In genomic region chr1:155220566-155220965, GRCh38 we compare ENCODE assay signal across 20 cellular contexts. TPM values are rescaled to one million over a fixed set of nuclear protein-coding genes. Genes with fewer than 3 reads are reported as not detected.
A peak's percentile ranks its signal among the peaks of the same experiment; 100 is the strongest.
DNase-seq lines count a peak whose midpoint lies in the region; TF ChIP-seq lines count a peak whose summit lies in the region.
"Had no signal": no experiment of that assay in that cellular context is flagged by ENCODE, and none has a peak within 500 bp of the region (broad histone marks: within the 10 kb centered on the region; RNA-seq: fewer than 3 reads in every experiment).

No MANE protein-coding gene starts in this region.

- CTCF ChIA-PET in RWPE1 (lab: Yijun Ruan, JAX) = no interaction called here

- peaks cover 2% of the 10 kb centered on the region for H3K36me3 Mint-ChIP-seq in T-helper 1 cell treated with Interleukin-12 subunit alpha and Interleukin-12 subunit beta and Interleukin-4 antibody, amounts not matched to agents 30 μg/mL and 1 μg/mL, for 36 hours (ENCODE audit: low read depth)
- H3K36me3 Mint-ChIP-seq in nephron progenitor cell (ENCODE audit: low read depth) = peaks cover 9% of the 10 kb centered on the region

- no peak overlapping the region for H3K4ac ChIP-seq in mesendoderm (ENCODE audit: low read depth, low read length)

- H3K9me3 Mint-ChIP-seq in T-helper 1 cell treated with Interleukin-12 subunit alpha and Interleukin-12 subunit beta and Interleukin-4 antibody, amounts not matched to agents 30 μg/mL and 1 μg/mL, for 36 hours = no peaks in the 10 kb centered on the region
- H3K9me3 Mint-ChIP-seq in nephron progenitor cell = no peaks in the 10 kb centered on the region
- H3K9me3 Mint-ChIP-seq: stimulated activated naive B cell treated with anti-CD40 and anti-IgM and Interleukin-4, amounts not matched to agents 10 μg/mL and 1 μg/mL and 100 μg/mL, for 72 hours had no signal

- POLR2A ChIA-PET in RWPE1 (lab: Yijun Ruan, JAX; ENCODE audit: low non-redundant PET) = no interaction called here

- no peaks in the 10 kb centered on the region for H3K79me2 ChIP-seq in mesendoderm (ENCODE audit: control insufficient read depth, insufficient read depth, low read length)

- no peaks in the 10 kb centered on the region for H3K27me3 Mint-ChIP-seq in T-helper 1 cell treated with Interleukin-12 subunit alpha and Interleukin-12 subunit beta and Interleukin-4 antibody, amounts not matched to agents 30 μg/mL and 1 μg/mL, for 36 hours (ENCODE audit: low read depth)
- no peaks in the 10 kb centered on the region for H3K27me3 Mint-ChIP-seq in nephron progenitor cell (ENCODE audit: low read depth, poor library complexity)
- H3K27me3 Mint-ChIP-seq: activated CD4-positive, alpha-beta T cell treated with anti-CD3 and anti-CD28 coated beads for 36 hours; B cell; stimulated activated naive B cell treated with anti-CD40 and anti-IgM and Interleukin-4, amounts not matched to agents 10 μg/mL and 1 μg/mL and 100 μg/mL, for 72 hours had no signal

- H2BK5ac ChIP-seq in mesendoderm (ENCODE audit: low read length) = no peak overlapping the region

- H3K9ac ChIP-seq in mesendoderm (ENCODE audit: low read length) = no peak overlapping the region

- no peak overlapping the region for H3K18ac ChIP-seq in mesendoderm (ENCODE audit: low read length)

- WGBS in mesendoderm (ENCODE audit: extremely low coverage, insufficient coverage, low lambda C conversion rate) = no CpG with 5 or more reads among the region's 8 CpGs

- no peak overlapping the region for H2AK5ac ChIP-seq in mesendoderm (ENCODE audit: low read length)

- H4K8ac ChIP-seq in mesendoderm (ENCODE audit: low read depth, low read length) = no peak overlapping the region

- peaks cover 26% of the 10 kb centered on the region for H3K4me1 Mint-ChIP-seq in T-helper 1 cell treated with Interleukin-12 subunit alpha and Interleukin-12 subunit beta and Interleukin-4 antibody, amounts not matched to agents 30 μg/mL and 1 μg/mL, for 36 hours (ENCODE audit: low read depth)
- peaks cover 44% of the 10 kb centered on the region for H3K4me1 Mint-ChIP-seq in nephron progenitor cell

- no peak overlapping the region for H3K4me3 Mint-ChIP-seq in T-helper 1 cell treated with Interleukin-12 subunit alpha and Interleukin-12 subunit beta and Interleukin-4 antibody, amounts not matched to agents 30 μg/mL and 1 μg/mL, for 36 hours
- H3K4me3 Mint-ChIP-seq in nephron progenitor cell = no peak overlapping the region
- H3K4me3 Mint-ChIP-seq: activated CD4-positive, alpha-beta T cell treated with anti-CD3 and anti-CD28 coated beads for 36 hours; B cell; stimulated activated naive B cell treated with anti-CD40 and anti-IgM and Interleukin-4, amounts not matched to agents 10 μg/mL and 1 μg/mL and 100 μg/mL, for 72 hours had no signal

- H3K27ac ChIP-seq in RWPE1 (peak overlapping the region; percentile 51), epithelial cell of prostate (peak overlapping the region; percentile 85), mesendoderm (ENCODE audit: low read depth, low read length) (no peak overlapping the region)
- H3K27ac ChIP-seq: thoracic aorta had no signal

- H3K36me3 ChIP-seq in mesendoderm (ENCODE audit: control insufficient read depth, insufficient read depth, low read length) = no peaks in the 10 kb centered on the region
- H3K36me3 ChIP-seq: thoracic aorta had no signal

- H3K23ac ChIP-seq in mesendoderm (ENCODE audit: low read length) = no peak overlapping the region

- DNase-seq in T-helper 1 cell (no peak), RWPE1 (ENCODE audit: low spot score) (no peak), epithelial cell of prostate (ENCODE audit: low read depth, low spot score) (no peak), nephron progenitor cell (no peak), mesendoderm (no peak), SW480 (ENCODE audit: low spot score) (no peak)
- no peak for DNase-seq in stimulated activated CD4-positive, alpha-beta T cell treated with anti-CD3 and anti-CD28 coated beads, Interleukin-1b, Interleukin-23, amount 100 ng/mL, for 48 hours
- DNase-seq: 8988T; activated CD4-positive, alpha-beta T cell treated with anti-CD3 and anti-CD28 coated beads for 36 hours; activated naive CD4-positive, alpha-beta T cell treated with Interleukin-2 at 50 U/mL for 16 hours; aorta; hypothalamus; Karpas-422; MV-4-11; NCI-H187; nucleus accumbens; stimulated activated naive B cell treated with anti-CD40 and anti-IgM and Interleukin-4, amounts not matched to agents 10 μg/mL and 1 μg/mL and 100 μg/mL, for 72 hours had no signal

- H3K4me3 ChIP-seq in mesendoderm (ENCODE audit: low read length) = no peak overlapping the region
- H3K4me3 ChIP-seq: thoracic aorta had no signal

- TF ChIP-seq CTCF in RWPE1 (conservative IDR thresholded peaks at IDR 0.05; ENCODE audit: low read depth) (no peak), nephron progenitor cell (IDR thresholded peaks at IDR 0.05) (no peak)

- H2BK15ac ChIP-seq in mesendoderm (replicated peaks; ENCODE audit: low read depth) = no peak overlapping the region

- no peaks in the 10 kb centered on the region for H3K79me1 ChIP-seq in mesendoderm (ENCODE audit: low read length)

- H2BK120ac ChIP-seq in mesendoderm (ENCODE audit: low read depth, low read length) = no peak overlapping the region

- H3K27ac Mint-ChIP-seq in T-helper 1 cell treated with Interleukin-12 subunit alpha and Interleukin-12 subunit beta and Interleukin-4 antibody, amounts not matched to agents 30 μg/mL and 1 μg/mL, for 36 hours = peak overlapping the region; percentile 84
- peak overlapping the region; percentile 57 for H3K27ac Mint-ChIP-seq in nephron progenitor cell
- H3K27ac Mint-ChIP-seq: activated CD4-positive, alpha-beta T cell treated with anti-CD3 and anti-CD28 coated beads for 36 hours; B cell; stimulated activated naive B cell treated with anti-CD40 and anti-IgM and Interleukin-4, amounts not matched to agents 10 μg/mL and 1 μg/mL and 100 μg/mL, for 72 hours had no signal

- no peak overlapping the region for H3K56ac ChIP-seq in mesendoderm (ENCODE audit: low read length)

- H3K4me1 ChIP-seq in mesendoderm (ENCODE audit: control insufficient read depth, low read depth, low read length) = no peaks in the 10 kb centered on the region

- H4K5ac ChIP-seq in mesendoderm (ENCODE audit: low read length) = no peak overlapping the region

- no peak overlapping the region for H3K4me2 ChIP-seq in mesendoderm (ENCODE audit: low read length)

- H3K27me3 ChIP-seq in mesendoderm (ENCODE audit: insufficient read depth, low read length, poor library complexity) = no peaks in the 10 kb centered on the region

RNA-seq across cellular contexts. Expression of gene MTX1, which starts 12.1 kb away (rescaled TPM):
- 40.8 TPM for polyA plus RNA-seq in mesendoderm (2013, experiment 1 of 2)
- 40.6 TPM for polyA plus RNA-seq in mesendoderm (2013, experiment 2 of 2)

RNA-seq across cellular contexts. Expression of gene THBS3, which starts 12.9 kb away (rescaled TPM):
- polyA plus RNA-seq in mesendoderm (2013, experiment 1 of 2) = 2.1 TPM
- polyA plus RNA-seq in mesendoderm (2013, experiment 2 of 2) = 2.4 TPM

RNA-seq across cellular contexts. Expression of gene ENTREP3, which starts 34.7 kb away (rescaled TPM):
- polyA plus RNA-seq in mesendoderm (2013, experiment 1 of 2) = 28.0 TPM
- polyA plus RNA-seq in mesendoderm (2013, experiment 2 of 2) = 27.0 TPM

RNA-seq across cellular contexts. Expression of gene SCAMP3, which starts 41.6 kb away (rescaled TPM):
- 51.3 TPM for polyA plus RNA-seq in mesendoderm (2013, experiment 1 of 2)
- polyA plus RNA-seq in mesendoderm (2013, experiment 2 of 2) = 49.6 TPM

RNA-seq across cellular contexts. Expression of gene TRIM46, which starts 46.9 kb away (rescaled TPM):
- polyA plus RNA-seq in mesendoderm (2013, experiment 1 of 2) = 1.8 TPM
- 2.0 TPM for polyA plus RNA-seq in mesendoderm (2013, experiment 2 of 2)
